In the genomic region with DNA sequence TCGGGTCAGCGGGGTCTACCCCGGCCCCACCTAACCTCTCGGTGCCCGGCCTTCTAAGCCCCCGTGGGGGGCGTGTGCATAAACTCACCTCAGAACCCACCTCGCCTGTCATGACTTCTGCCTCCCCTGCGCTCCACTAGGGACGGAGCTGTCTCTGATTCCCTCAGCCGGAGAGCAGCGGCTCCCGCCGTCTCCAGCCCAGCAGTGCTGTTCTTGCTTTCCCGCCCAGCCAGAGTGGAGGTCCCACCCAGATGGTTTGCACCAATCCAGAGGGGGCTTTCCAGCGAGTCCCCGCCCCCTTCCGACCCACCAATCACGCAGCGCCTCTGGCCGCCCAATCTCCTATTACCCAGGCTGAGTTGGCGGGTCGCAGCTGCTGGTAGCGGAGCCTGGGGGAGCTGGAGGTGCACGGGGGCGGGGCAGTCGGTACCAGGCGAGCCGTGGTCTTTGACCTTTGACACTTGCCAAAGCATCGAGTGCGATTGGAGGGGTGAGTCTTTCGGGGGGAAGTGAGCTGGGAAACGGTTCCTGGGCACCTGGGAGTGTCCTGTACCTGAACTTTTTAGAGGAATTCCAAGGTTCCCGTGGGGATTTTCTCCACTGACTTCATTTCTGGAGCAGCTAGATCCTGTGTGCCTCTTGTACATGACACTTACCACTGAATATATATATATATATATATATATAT, we compare ENCODE assay signal across 1 cellular context.
TF ChIP-seq lines count a peak whose summit lies in the region.

A gene (minus strand): TSS at position 220 of the 688 bp plus-strand sequence. CDS start 108 bp downstream, at position 112.

TF ChIP-seq in HepG2, 621 proteins besides CTCF, POLR2A, EP300 and RAD21 (continued from another document):
- TF ChIP-seq, protein P1, sequence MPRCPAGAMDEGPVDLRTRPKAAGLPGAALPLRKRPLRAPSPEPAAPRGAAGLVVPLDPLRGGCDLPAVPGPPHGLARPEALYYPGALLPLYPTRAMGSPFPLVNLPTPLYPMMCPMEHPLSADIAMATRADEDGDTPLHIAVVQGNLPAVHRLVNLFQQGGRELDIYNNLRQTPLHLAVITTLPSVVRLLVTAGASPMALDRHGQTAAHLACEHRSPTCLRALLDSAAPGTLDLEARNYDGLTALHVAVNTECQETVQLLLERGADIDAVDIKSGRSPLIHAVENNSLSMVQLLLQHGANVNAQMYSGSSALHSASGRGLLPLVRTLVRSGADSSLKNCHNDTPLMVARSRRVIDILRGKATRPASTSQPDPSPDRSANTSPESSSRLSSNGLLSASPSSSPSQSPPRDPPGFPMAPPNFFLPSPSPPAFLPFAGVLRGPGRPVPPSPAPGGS (CRISPR knock-in tag; IDR thresholded peaks at IDR 0.05) = peak; percentile 45; the same call in 1 of the 2 replicates
- TF ChIP-seq, protein P2, sequence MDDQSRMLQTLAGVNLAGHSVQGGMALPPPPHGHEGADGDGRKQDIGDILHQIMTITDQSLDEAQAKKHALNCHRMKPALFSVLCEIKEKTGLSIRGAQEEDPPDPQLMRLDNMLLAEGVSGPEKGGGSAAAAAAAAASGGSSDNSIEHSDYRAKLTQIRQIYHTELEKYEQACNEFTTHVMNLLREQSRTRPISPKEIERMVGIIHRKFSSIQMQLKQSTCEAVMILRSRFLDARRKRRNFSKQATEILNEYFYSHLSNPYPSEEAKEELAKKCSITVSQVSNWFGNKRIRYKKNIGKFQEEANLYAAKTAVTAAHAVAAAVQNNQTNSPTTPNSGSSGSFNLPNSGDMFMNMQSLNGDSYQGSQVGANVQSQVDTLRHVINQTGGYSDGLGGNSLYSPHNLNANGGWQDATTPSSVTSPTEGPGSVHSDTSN (CRISPR knock-in tag; IDR thresholded peaks at IDR 0.05; ENCODE audit: borderline replicate concordance) = no peak
- TF ChIP-seq, protein P3, sequence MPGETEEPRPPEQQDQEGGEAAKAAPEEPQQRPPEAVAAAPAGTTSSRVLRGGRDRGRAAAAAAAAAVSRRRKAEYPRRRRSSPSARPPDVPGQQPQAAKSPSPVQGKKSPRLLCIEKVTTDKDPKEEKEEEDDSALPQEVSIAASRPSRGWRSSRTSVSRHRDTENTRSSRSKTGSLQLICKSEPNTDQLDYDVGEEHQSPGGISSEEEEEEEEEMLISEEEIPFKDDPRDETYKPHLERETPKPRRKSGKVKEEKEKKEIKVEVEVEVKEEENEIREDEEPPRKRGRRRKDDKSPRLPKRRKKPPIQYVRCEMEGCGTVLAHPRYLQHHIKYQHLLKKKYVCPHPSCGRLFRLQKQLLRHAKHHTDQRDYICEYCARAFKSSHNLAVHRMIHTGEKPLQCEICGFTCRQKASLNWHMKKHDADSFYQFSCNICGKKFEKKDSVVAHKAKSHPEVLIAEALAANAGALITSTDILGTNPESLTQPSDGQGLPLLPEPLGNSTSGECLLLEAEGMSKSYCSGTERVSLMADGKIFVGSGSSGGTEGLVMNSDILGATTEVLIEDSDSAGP (CRISPR knock-in tag; IDR thresholded peaks at IDR 0.05; ENCODE audit: borderline replicate concordance) = peak; percentile 52; the same call in 1 of the 2 replicates
- TF ChIP-seq, protein P4, sequence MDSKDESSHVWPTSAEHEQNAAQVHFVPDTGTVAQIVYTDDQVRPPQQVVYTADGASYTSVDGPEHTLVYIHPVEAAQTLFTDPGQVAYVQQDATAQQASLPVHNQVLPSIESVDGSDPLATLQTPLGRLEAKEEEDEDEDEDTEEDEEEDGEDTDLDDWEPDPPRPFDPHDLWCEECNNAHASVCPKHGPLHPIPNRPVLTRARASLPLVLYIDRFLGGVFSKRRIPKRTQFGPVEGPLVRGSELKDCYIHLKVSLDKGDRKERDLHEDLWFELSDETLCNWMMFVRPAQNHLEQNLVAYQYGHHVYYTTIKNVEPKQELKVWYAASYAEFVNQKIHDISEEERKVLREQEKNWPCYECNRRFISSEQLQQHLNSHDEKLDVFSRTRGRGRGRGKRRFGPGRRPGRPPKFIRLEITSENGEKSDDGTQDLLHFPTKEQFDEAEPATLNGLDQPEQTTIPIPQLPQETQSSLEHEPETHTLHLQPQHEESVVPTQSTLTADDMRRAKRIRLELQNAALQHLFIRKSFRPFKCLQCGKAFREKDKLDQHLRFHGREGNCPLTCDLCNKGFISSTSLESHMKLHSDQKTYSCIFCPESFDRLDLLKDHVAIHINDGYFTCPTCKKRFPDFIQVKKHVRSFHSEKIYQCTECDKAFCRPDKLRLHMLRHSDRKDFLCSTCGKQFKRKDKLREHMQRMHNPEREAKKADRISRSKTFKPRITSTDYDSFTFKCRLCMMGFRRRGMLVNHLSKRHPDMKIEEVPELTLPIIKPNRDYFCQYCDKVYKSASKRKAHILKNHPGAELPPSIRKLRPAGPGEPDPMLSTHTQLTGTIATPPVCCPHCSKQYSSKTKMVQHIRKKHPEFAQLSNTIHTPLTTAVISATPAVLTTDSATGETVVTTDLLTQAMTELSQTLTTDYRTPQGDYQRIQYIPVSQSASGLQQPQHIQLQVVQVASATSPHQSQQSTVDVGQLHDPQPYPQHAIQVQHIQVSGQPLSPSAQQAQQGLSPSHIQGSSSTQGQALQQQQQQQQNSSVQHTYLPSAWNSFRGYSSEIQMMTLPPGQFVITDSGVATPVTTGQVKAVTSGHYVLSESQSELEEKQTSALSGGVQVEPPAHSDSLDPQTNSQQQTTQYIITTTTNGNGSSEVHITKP (CRISPR knock-in tag; IDR thresholded peaks at IDR 0.05; ENCODE audit: low read depth) = no peak; the same call in 1 of the 2 replicates
- TF ChIP-seq TOPORS (CRISPR knock-in tag; IDR thresholded peaks at IDR 0.05) (peak; percentile 49; the same call in 1 of the 2 replicates), RORA (CRISPR knock-in tag; IDR thresholded peaks at IDR 0.05) (no peak), U2AF2 (IDR thresholded peaks at IDR 0.05; ENCODE audit: low read depth, low read length) (no peak), NCOR1 (IDR thresholded peaks at IDR 0.05; ENCODE audit: borderline replicate concordance, low read length) (peak; percentile 46; the same call in 1 of the 2 replicates), NFKB2 (CRISPR knock-in tag; IDR thresholded peaks at IDR 0.05; ENCODE audit: borderline replicate concordance) (0 out of 2 replicates have a peak, but pooled peaks have one; percentile 2), HHEX (CRISPR knock-in tag; IDR thresholded peaks at IDR 0.05) (no peak), ZNF260 (CRISPR knock-in tag; IDR thresholded peaks at IDR 0.05; ENCODE audit: borderline replicate concordance, low read depth) (no peak), HMGA1 (CRISPR knock-in tag; conservative IDR thresholded peaks at IDR 0.05) (no peak), ZNF101 (CRISPR knock-in tag; IDR thresholded peaks at IDR 0.05; ENCODE audit: borderline replicate concordance, low read depth) (no peak), ZNF382 (CRISPR knock-in tag; IDR thresholded peaks at IDR 0.05; ENCODE audit: borderline replicate concordance) (no peak), STAG1 (CRISPR knock-in tag; IDR thresholded peaks at IDR 0.05) (no peak), HNRNPK (IDR thresholded peaks at IDR 0.05; ENCODE audit: low read depth, low read length, poor library complexity, severe bottlenecking) (no peak), ZNF660 (CRISPR knock-in tag; IDR thresholded peaks at IDR 0.05; ENCODE audit: borderline replicate concordance, low read depth) (no peak), RBM39 (IDR thresholded peaks at IDR 0.05; ENCODE audit: low read depth, low read length, poor library complexity, severe bottlenecking) (peak; percentile 69), ZNF354B (CRISPR knock-in tag; IDR thresholded peaks at IDR 0.05) (0 out of 2 replicates have a peak, but pooled peaks have one; percentile 71), KDM5B (CRISPR knock-in tag; IDR thresholded peaks at IDR 0.05; ENCODE audit: borderline replicate concordance) (peak; percentile 62; the same call in 1 of the 2 replicates), MYNN (CRISPR knock-in tag; IDR thresholded peaks at IDR 0.05; ENCODE audit: low read depth) (no peak), SNRNP70 (IDR thresholded peaks at IDR 0.05; ENCODE audit: low read depth, low read length) (no peak), ZMYM2 (CRISPR knock-in tag; IDR thresholded peaks at IDR 0.05) (no peak)
- TF ChIP-seq, protein P5, sequence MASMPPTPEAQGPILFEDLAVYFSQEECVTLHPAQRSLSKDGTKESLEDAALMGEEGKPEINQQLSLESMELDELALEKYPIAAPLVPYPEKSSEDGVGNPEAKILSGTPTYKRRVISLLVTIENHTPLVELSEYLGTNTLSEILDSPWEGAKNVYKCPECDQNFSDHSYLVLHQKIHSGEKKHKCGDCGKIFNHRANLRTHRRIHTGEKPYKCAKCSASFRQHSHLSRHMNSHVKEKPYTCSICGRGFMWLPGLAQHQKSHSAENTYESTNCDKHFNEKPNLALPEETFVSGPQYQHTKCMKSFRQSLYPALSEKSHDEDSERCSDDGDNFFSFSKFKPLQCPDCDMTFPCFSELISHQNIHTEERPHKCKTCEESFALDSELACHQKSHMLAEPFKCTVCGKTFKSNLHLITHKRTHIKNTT (CRISPR knock-in tag; IDR thresholded peaks at IDR 0.05) = no peak
- TF ChIP-seq, protein P6, sequence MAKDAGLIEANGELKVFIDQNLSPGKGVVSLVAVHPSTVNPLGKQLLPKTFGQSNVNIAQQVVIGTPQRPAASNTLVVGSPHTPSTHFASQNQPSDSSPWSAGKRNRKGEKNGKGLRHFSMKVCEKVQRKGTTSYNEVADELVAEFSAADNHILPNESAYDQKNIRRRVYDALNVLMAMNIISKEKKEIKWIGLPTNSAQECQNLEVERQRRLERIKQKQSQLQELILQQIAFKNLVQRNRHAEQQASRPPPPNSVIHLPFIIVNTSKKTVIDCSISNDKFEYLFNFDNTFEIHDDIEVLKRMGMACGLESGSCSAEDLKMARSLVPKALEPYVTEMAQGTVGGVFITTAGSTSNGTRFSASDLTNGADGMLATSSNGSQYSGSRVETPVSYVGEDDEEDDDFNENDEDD (CRISPR knock-in tag; IDR thresholded peaks at IDR 0.05; ENCODE audit: borderline replicate concordance) = peak; percentile 98
- TF ChIP-seq, protein P7, sequence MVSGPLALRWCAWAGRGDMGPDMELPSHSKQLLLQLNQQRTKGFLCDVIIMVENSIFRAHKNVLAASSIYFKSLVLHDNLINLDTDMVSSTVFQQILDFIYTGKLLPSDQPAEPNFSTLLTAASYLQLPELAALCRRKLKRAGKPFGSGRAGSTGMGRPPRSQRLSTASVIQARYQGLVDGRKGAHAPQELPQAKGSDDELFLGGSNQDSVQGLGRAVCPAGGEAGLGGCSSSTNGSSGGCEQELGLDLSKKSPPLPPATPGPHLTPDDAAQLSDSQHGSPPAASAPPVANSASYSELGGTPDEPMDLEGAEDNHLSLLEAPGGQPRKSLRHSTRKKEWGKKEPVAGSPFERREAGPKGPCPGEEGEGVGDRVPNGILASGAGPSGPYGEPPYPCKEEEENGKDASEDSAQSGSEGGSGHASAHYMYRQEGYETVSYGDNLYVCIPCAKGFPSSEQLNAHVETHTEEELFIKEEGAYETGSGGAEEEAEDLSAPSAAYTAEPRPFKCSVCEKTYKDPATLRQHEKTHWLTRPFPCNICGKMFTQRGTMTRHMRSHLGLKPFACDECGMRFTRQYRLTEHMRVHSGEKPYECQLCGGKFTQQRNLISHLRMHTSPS (CRISPR knock-in tag; IDR thresholded peaks at IDR 0.05; ENCODE audit: low read depth) = 0 out of 2 replicates have a peak, but pooled peaks have one; percentile 42
- TF ChIP-seq, protein P8, sequence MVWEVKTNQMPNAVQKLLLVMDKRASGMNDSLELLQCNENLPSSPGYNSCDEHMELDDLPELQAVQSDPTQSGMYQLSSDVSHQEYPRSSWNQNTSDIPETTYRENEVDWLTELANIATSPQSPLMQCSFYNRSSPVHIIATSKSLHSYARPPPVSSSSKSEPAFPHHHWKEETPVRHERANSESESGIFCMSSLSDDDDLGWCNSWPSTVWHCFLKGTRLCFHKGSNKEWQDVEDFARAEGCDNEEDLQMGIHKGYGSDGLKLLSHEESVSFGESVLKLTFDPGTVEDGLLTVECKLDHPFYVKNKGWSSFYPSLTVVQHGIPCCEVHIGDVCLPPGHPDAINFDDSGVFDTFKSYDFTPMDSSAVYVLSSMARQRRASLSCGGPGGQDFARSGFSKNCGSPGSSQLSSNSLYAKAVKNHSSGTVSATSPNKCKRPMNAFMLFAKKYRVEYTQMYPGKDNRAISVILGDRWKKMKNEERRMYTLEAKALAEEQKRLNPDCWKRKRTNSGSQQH (CRISPR knock-in tag; IDR thresholded peaks at IDR 0.05; ENCODE audit: low read depth) = 0 out of 2 replicates have a peak, but pooled peaks have one; percentile 51
